In genomic region chr7:132246591-132246990, GRCh38 we compare ENCODE assay signal across 31 cellular contexts.
DNase-seq lines count a peak whose midpoint lies in the region; ATAC-seq, FAIRE-seq and TF ChIP-seq lines count a peak whose summit lies in the region.
"Had no signal": no experiment of that assay in that cellular context is flagged by ENCODE, and none has a peak within 500 bp of the region (broad histone marks: within the 10 kb centered on the region; RNA-seq: fewer than 3 reads in every experiment).

No MANE protein-coding gene starts in this region.

- TF ChIP-seq EP300 in HepG2 (IDR thresholded peaks at IDR 0.05; ENCODE audit: low read depth in 2 of 2, low read length in 2 of 2) (no peak), HepG2 (CRISPR knock-in tag; IDR thresholded peaks at IDR 0.05; ENCODE audit: borderline replicate concordance) (no peak)

- no peak for FAIRE-seq in HepG2 (lab: Jason Lieb, UNC)
- FAIRE-seq: A204.1, A549, D721Med had no signal

- in situ Hi-C loops in HepG2 (cut with HindIII; ENCODE audit: extremely low pct_ligation_motif_present, low pct_unique_long_range_greater_than_20kb): no loop called here

- intact Hi-C loops in HepG2 (cut with micrococcal nuclease; ENCODE audit: unreplicated experiment) (no loop called here), right lobe of liver (cut with DNase I) (no loop called here)

- POLR2A ChIA-PET in HepG2 (lab: Yijun Ruan, JAX): no interaction called here
- POLR2A ChIA-PET in HEK293 (lab: Yijun Ruan, JAX): no interaction called here

- H3K27me3 ChIP-seq in HepG2 (ENCODE audit: control insufficient read depth in 1 of 2, insufficient read depth in 2 of 2, low read length in 2 of 2) (no peaks in the 10 kb centered on the region; a peak in 1 of 5 replicates), right lobe of liver (no peaks in the 10 kb centered on the region)
- H3K27me3 ChIP-seq: BE2C; BLaER1; BLaER1 treated with 17β-estradiol and CSF1 and Interleukin-3, amounts not matched to agents 10 nM and 100 nM had no signal

- no peaks in the 10 kb centered on the region for H3K79me2 ChIP-seq in HepG2 (ENCODE audit: insufficient read depth, low read length)

- H4K20me1 ChIP-seq in HepG2 (ENCODE audit: insufficient read depth, low read length): no peaks in the 10 kb centered on the region
- H4K20me1 ChIP-seq: BLaER1; BLaER1 treated with 17β-estradiol and CSF1 and Interleukin-3, amounts not matched to agents 10 nM and 100 nM had no signal

- H3K9me3 ChIP-seq in HepG2 (ENCODE audit: low read length) (no peaks in the 10 kb centered on the region), right lobe of liver (no peaks in the 10 kb centered on the region), HEK293 (ENCODE audit: control insufficient read depth, insufficient read depth, low read depth, low read length) (no peaks in the 10 kb centered on the region)
- H3K9me3 ChIP-seq: BE2C, Caco-2 had no signal

- H3K36me3 ChIP-seq in HepG2 (replicated peaks in 1 of 2; ENCODE audit: control insufficient read depth in 1 of 2, insufficient read depth in 2 of 2, low read length in 2 of 2): no peaks in the 10 kb centered on the region
- H3K36me3 ChIP-seq in right lobe of liver: no peaks in the 10 kb centered on the region
- no peaks in the 10 kb centered on the region for H3K36me3 ChIP-seq in HEK293 (ENCODE audit: control insufficient read depth in 2 of 2, insufficient read depth in 1 of 2, low read length in 2 of 2)
- H3K36me3 ChIP-seq: BE2C; BLaER1; BLaER1 treated with 17β-estradiol and CSF1 and Interleukin-3, amounts not matched to agents 10 nM and 100 nM had no signal

- H3K4me3 ChIP-seq in HepG2 (replicated peaks in 1 of 3; ENCODE audit: insufficient read depth in 1 of 3, low read depth in 2 of 3, low read length in 3 of 3) (no peak overlapping the region), right lobe of liver (no peak overlapping the region), HEK293 (ENCODE audit: low read depth, low read length) (no peak overlapping the region)
- H3K4me3 ChIP-seq: A549; BLaER1; BLaER1 treated with 17β-estradiol and CSF1 and Interleukin-3, amounts not matched to agents 10 nM and 100 nM had no signal

- H3K4me1 ChIP-seq in HepG2 (ENCODE audit: insufficient read depth, low read length): peaks cover 38% of the 10 kb centered on the region
- no peaks in the 10 kb centered on the region for H3K4me1 ChIP-seq in right lobe of liver
- peaks cover 12% of the 10 kb centered on the region for H3K4me1 ChIP-seq in HEK293 (ENCODE audit: control insufficient read depth, insufficient read depth, low read length)
- H3K4me1 ChIP-seq: BLaER1 had no signal

- no peak for TF ChIP-seq POLR2A in HepG2 (IDR thresholded peaks at IDR 0.05; ENCODE audit: insufficient read depth in 1 of 2, low read depth in 2 of 2, low read length in 2 of 2)
- no peak for TF ChIP-seq POLR2A in right lobe of liver (IDR thresholded peaks at IDR 0.05)

- DNase-seq in HepG2 (ENCODE audit: low spot score): no peak
- DNase-seq in right lobe of liver: no peak
- no peak for DNase-seq in D341Med (ENCODE audit: low spot score)
- DNase-seq: 8988T; ACHN; AML-193; BE2C; C1 segment of cervical spinal cord; Calu3; CD4-positive, alpha-beta memory T cell; CD4-positive, alpha-beta T cell; CD4-positive, CD25-positive, alpha-beta regulatory T cell; CD8-positive, alpha-beta memory T cell; CD8-positive, alpha-beta T cell; COR-L47; DMS 273 treated with DMSO at 0.1 percent for 48 hours; DMS153; DMS53; DMS79; DMS79 treated with DMSO at 0.1 percent for 48 hours; DND-41; EL had no signal

- TF ChIP-seq RAD21 in HepG2 (CRISPR knock-in tag; IDR thresholded peaks at IDR 0.05): no peak

- TF ChIP-seq CTCF in HepG2 (CRISPR knock-in tag; IDR thresholded peaks at IDR 0.05) (no peak), right lobe of liver (IDR thresholded peaks at IDR 0.05) (no peak), HEK293 (tag by site-specific recombination; IDR thresholded peaks at IDR 0.05) (no peak)

- BruUV-seq in HepG2 (replicated peaks; lab: Mats Ljungman, UMichigan): no TSS peak

- no peak overlapping the region for H3K9ac ChIP-seq in HepG2 (ENCODE audit: insufficient read depth, low read depth, low read length)
- H3K9ac ChIP-seq: BLaER1; BLaER1 treated with 17β-estradiol and CSF1 and Interleukin-3, amounts not matched to agents 10 nM and 100 nM had no signal

- no peak overlapping the region for H3K27ac ChIP-seq in HepG2 (ENCODE audit: extremely low read length, insufficient read depth, low read length)
- H3K27ac ChIP-seq in right lobe of liver: no peak overlapping the region
- H3K27ac ChIP-seq in HEK293 (ENCODE audit: extremely low read depth, low read depth, low read length): no peak overlapping the region
- H3K27ac ChIP-seq: 22Rv1; A549; BLaER1; BLaER1 treated with 17β-estradiol and CSF1 and Interleukin-3, amounts not matched to agents 10 nM and 100 nM; C4-2B had no signal

- CTCF ChIA-PET in HepG2 (lab: Yijun Ruan, JAX; ENCODE audit: low intra/inter-chr PET ratio, low total read pairs): no interaction called here
- CTCF ChIA-PET in HEK293 (lab: Yijun Ruan, JAX): interaction anchor here (0.6 to 0.7 kb wide), 2 partner anchors 302 to 352 kb away, joined by 3 read pairs; no protein-coding TSS in a partner anchor

- ATAC-seq in HepG2: no peak
- ATAC-seq in right lobe of liver: no peak
- ATAC-seq: A549; CD8-positive, alpha-beta T cell had no signal

- H3K4me2 ChIP-seq in HepG2 (ENCODE audit: low read depth, low read length): no peak overlapping the region
- H3K4me2 ChIP-seq: A549; BLaER1; BLaER1 treated with 17β-estradiol and CSF1 and Interleukin-3, amounts not matched to agents 10 nM and 100 nM had no signal

- no peak overlapping the region for H2AFZ ChIP-seq in HepG2 (ENCODE audit: low read length)

TF ChIP-seq in HepG2, 621 proteins besides CTCF, POLR2A, EP300 and RAD21:
- TF ChIP-seq CREB1 (IDR thresholded peaks at IDR 0.05) (peak; percentile 84), CREB1 (CRISPR knock-in tag; IDR thresholded peaks at IDR 0.05) (no peak), REL (CRISPR knock-in tag; conservative IDR thresholded peaks at IDR 0.05) (no peak)
TF ChIP-seq in HepG2: peak in this region for 1.

TF ChIP-seq in HEK293, 187 proteins besides CTCF, POLR2A, EP300 and RAD21:
- no peak for TF ChIP-seq ZNF433 (tag by site-specific recombination; IDR thresholded peaks at IDR 0.05; ENCODE audit: low read depth)
- TF ChIP-seq ZNF513 (tag by site-specific recombination; IDR thresholded peaks at IDR 0.05): peak; percentile 98
- TF ChIP-seq ZNF623 (tag by site-specific recombination; IDR thresholded peaks at IDR 0.05): no peak

Comparison
In these comparisons a context has a peak if more than half of its experiments do, and no peak if none do; other contexts are left out.
1. Of the 63 proteins assayed by ChIP-seq in both HepG2 and HEK293: peak only in HepG2: none; only in HEK293: ZNF513; in both: none; in neither: 62.